Comparison of ENCODE assay signal across 26 cellular contexts in the genomic region with DNA sequence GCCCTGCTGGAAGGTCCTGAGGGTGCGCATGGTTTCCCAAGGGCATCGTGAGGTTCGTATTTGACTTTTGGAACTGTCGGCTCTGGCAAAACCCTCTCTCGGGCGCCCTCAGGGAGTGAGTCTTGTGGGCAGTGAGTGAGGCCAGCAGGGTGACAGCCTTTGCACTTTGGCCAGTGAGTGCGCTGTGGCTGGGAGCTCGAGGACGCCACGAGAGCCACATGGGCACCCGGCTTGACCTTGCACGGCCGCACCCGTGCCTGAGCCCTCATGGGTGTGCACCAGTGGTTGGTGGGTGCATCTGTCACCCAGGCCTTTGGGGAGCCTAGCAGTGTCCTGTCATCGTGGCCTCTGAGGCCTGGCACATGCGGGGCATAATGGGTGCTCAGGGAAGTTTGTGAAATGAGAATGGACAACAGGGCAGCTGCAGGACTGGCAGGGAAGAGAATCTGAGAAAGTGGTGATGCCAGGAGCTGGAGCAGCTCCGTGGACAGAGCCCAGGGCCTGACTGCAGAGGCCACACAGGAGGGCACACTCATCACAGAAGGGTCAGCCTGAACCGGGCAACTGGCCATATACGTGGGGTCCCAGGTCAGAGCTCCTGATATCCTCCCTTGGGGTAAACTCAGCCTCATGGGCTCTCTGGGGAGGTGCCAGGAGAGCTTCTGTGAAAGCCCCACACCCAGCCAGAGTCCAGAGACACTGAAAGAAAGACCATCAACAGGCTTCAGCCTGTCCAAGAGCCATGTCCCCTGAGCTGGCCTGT.
"Had no signal": no experiment of that assay in that cellular context is flagged by ENCODE, and none has a peak within 500 bp of the region (broad histone marks: within the 10 kb centered on the region; RNA-seq: fewer than 3 reads in every experiment).

No MANE protein-coding gene starts in this region.

- H3K27ac ChIP-seq: adrenal gland, ascending aorta, brain microvascular endothelial cell, lower lobe of right lung, ovary, psoas muscle, skin epidermis had no signal

- H3K4me1 Mint-ChIP-seq: neural crest cell had no signal

- H3K9me3 Mint-ChIP-seq: activated T-cell treated with anti-CD3 and anti-CD28 coated beads, Interleukin-2, amount 50 U/mL, for 24 hours; activated T-helper 2 cell treated with anti-CD3 and anti-CD28 coated beads, Interferon-gamma antibody, Interleukin-2, Interleukin-4, amounts not matched to agents 10 μg/mL and 5 μg/mL and 100 μg/mL, durations not matched to agents 14 hours and 24 hours and 36 hours; neural crest cell; stimulated activated naive B cell treated with anti-CD40 and anti-IgM and Interleukin-4, amounts not matched to agents 10 μg/mL and 1 μg/mL and 100 μg/mL, for 72 hours had no signal

- DNase-seq: activated CD8-positive, alpha-beta memory T cell treated with anti-CD3 and anti-CD28 coated beads for 24 hours; activated CD8-positive, alpha-beta memory T cell treated with anti-CD3 and anti-CD28 coated beads, Interleukin-2, amount 50 U/mL, for 4 hours; activated naive CD4-positive, alpha-beta T cell; activated T-cell treated with anti-CD3 and anti-CD28 coated beads, Interleukin-2, amount 50 U/mL, for 24 hours; adrenal gland; brain microvascular endothelial cell; caudate nucleus; effector memory CD4-positive, alpha-beta T cell; hypothalamus; left cardiac atrium; lower lobe of right lung; naive thymus-derived CD4-positive, alpha-beta T cell; ovary; psoas muscle; right cardiac atrium; stimulated activated CD4-positive, alpha-beta T cell treated with anti-CD3 and anti-CD28 coated beads, Interleukin-2, amount 100 ng/mL, for 48 hours; stimulated activated CD8-positive, alpha-beta memory T cell treated with anti-CD3 and anti-CD28 coated beads, Interleukin-4, amount 100 ng/mL, for 48 hours; stimulated activated naive B cell treated with anti-CD40 and anti-IgM and Interleukin-4, amounts not matched to agents 10 μg/mL and 1 μg/mL and 100 μg/mL, for 72 hours; T-helper 9 cell had no signal

- H3K27ac Mint-ChIP-seq: activated naive CD8-positive, alpha-beta T cell; activated T-cell treated with anti-CD3 and anti-CD28 coated beads, Interleukin-2, amount 50 U/mL, for 24 hours; activated T-helper 2 cell treated with anti-CD3 and anti-CD28 coated beads, Interferon-gamma antibody, Interleukin-2, Interleukin-4, amounts not matched to agents 10 μg/mL and 5 μg/mL and 100 μg/mL, durations not matched to agents 14 hours and 24 hours and 36 hours; naive thymus-derived CD4-positive, alpha-beta T cell; stimulated activated naive B cell treated with anti-CD40 and anti-IgM and Interleukin-4, amounts not matched to agents 10 μg/mL and 1 μg/mL and 100 μg/mL, for 72 hours had no signal

- ATAC-seq: left cardiac atrium; lower lobe of right lung; naive thymus-derived CD4-positive, alpha-beta T cell; right cardiac atrium; stimulated activated naive B cell treated with anti-CD40 and anti-IgM and Interleukin-4, amounts not matched to agents 10 μg/mL and 1 μg/mL and 100 μg/mL, for 72 hours had no signal

- H3K36me3 Mint-ChIP-seq: activated naive CD8-positive, alpha-beta T cell; stimulated activated naive B cell treated with anti-CD40 and anti-IgM and Interleukin-4, amounts not matched to agents 10 μg/mL and 1 μg/mL and 100 μg/mL, for 72 hours had no signal

- FAIRE-seq: endothelial cell of umbilical vein, frontal cortex had no signal

- H3K4me3 ChIP-seq: adrenal gland, ascending aorta, lower lobe of right lung, ovary, psoas muscle, skin epidermis had no signal

- H3K9me3 ChIP-seq: adrenal gland, ascending aorta, lower lobe of right lung, ovary, psoas muscle had no signal

- H3K4me1 ChIP-seq: adrenal gland, ascending aorta, lower lobe of right lung, psoas muscle had no signal

- H3K36me3 ChIP-seq: adrenal gland, ascending aorta, brain microvascular endothelial cell, lower lobe of right lung, ovary had no signal

- H3K4me3 Mint-ChIP-seq: activated naive CD8-positive, alpha-beta T cell; activated T-cell treated with anti-CD3 and anti-CD28 coated beads, Interleukin-2, amount 50 U/mL, for 24 hours; naive thymus-derived CD4-positive, alpha-beta T cell; neural crest cell; stimulated activated naive B cell treated with anti-CD40 and anti-IgM and Interleukin-4, amounts not matched to agents 10 μg/mL and 1 μg/mL and 100 μg/mL, for 72 hours had no signal

- H3K27me3 ChIP-seq: adrenal gland, ascending aorta, ovary had no signal
